Comparison of ENCODE assay signal across 1 cellular context in genomic region chr19:48835734-48836088, GRCh38.
TF ChIP-seq lines count a peak whose summit lies in the region.

No MANE protein-coding gene starts in this region.

TF ChIP-seq in GM12878, 131 proteins besides CTCF, POLR2A, EP300 and RAD21 (continues in another document):
- TF ChIP-seq SP1 (IDR thresholded peaks at IDR 0.05; ENCODE audit: low read depth, low read length) (no peak), SIN3A (IDR thresholded peaks at IDR 0.05; ENCODE audit: low read depth, low read length) (no peak; the same call in 1 of the 2 replicates), YBX1 (IDR thresholded peaks at IDR 0.05) (no peak), MXI1 (IDR thresholded peaks at IDR 0.05; ENCODE audit: low read depth, low read length) (peak; percentile 53; the same call in 1 of the 2 replicates), JUND (IDR thresholded peaks at IDR 0.05; ENCODE audit: low read depth, low read length) (no peak), SUPT20H (IDR thresholded peaks at IDR 0.05; ENCODE audit: borderline replicate concordance, control insufficient read depth, low read depth, low read length) (no peak), RCOR1 (conservative IDR thresholded peaks at IDR 0.05; ENCODE audit: low read depth, low read length) (no peak), BRCA1 (IDR thresholded peaks at IDR 0.05; ENCODE audit: low read depth, low read length) (no peak), ZNF384 (IDR thresholded peaks at IDR 0.05; ENCODE audit: borderline replicate concordance, low read depth, low read length) (0 out of 2 replicates have a peak, but pooled peaks have one; percentile 5), HCFC1 (IDR thresholded peaks at IDR 0.05; ENCODE audit: low read length) (no peak), ZNF687 (IDR thresholded peaks at IDR 0.05) (peak; percentile 87), MAX (IDR thresholded peaks at IDR 0.05; ENCODE audit: low read depth, low read length) (no peak; the same call in 1 of the 2 replicates), RAD51 (IDR thresholded peaks at IDR 0.05) (peak; percentile 97), GATAD2B (conservative IDR thresholded peaks at IDR 0.05; ENCODE audit: low read depth) (peak; percentile 52; the same call in 1 of the 2 replicates), E2F8 (IDR thresholded peaks at IDR 0.05; ENCODE audit: low read depth, partially characterized antibody) (no peak), PRDM15 (CRISPR knock-in tag; IDR thresholded peaks at IDR 0.05) (no peak), NKRF (conservative IDR thresholded peaks at IDR 0.05) (peak; percentile 63; the same call in 1 of the 2 replicates), RELB (IDR thresholded peaks at IDR 0.05; ENCODE audit: low read depth) (peak; percentile 41; the same call in 1 of the 2 replicates), SMARCA5 (IDR thresholded peaks at IDR 0.05) (peak; percentile 94; the same call in 1 of the 2 replicates), ZBTB4 (CRISPR knock-in tag; IDR thresholded peaks at IDR 0.05) (no peak), SMAD1 (IDR thresholded peaks at IDR 0.05; ENCODE audit: low read depth, partially characterized antibody) (no peak), EED (IDR thresholded peaks at IDR 0.05; ENCODE audit: low read depth) (no peak), CREM (IDR thresholded peaks at IDR 0.05; ENCODE audit: low read depth) (no peak)
- TF ChIP-seq, protein P1, sequence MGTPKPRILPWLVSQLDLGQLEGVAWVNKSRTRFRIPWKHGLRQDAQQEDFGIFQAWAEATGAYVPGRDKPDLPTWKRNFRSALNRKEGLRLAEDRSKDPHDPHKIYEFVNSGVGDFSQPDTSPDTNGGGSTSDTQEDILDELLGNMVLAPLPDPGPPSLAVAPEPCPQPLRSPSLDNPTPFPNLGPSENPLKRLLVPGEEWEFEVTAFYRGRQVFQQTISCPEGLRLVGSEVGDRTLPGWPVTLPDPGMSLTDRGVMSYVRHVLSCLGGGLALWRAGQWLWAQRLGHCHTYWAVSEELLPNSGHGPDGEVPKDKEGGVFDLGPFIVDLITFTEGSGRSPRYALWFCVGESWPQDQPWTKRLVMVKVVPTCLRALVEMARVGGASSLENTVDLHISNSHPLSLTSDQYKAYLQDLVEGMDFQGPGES (IDR thresholded peaks at IDR 0.05) = no peak
- TF ChIP-seq, protein P2, sequence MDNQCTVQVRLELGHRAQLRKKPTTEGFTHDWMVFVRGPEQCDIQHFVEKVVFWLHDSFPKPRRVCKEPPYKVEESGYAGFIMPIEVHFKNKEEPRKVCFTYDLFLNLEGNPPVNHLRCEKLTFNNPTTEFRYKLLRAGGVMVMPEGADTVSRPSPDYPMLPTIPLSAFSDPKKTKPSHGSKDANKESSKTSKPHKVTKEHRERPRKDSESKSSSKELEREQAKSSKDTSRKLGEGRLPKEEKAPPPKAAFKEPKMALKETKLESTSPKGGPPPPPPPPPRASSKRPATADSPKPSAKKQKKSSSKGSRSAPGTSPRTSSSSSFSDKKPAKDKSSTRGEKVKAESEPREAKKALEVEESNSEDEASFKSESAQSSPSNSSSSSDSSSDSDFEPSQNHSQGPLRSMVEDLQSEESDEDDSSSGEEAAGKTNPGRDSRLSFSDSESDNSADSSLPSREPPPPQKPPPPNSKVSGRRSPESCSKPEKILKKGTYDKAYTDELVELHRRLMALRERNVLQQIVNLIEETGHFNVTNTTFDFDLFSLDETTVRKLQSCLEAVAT (IDR thresholded peaks at IDR 0.05) = no peak
- TF ChIP-seq, protein P3, sequence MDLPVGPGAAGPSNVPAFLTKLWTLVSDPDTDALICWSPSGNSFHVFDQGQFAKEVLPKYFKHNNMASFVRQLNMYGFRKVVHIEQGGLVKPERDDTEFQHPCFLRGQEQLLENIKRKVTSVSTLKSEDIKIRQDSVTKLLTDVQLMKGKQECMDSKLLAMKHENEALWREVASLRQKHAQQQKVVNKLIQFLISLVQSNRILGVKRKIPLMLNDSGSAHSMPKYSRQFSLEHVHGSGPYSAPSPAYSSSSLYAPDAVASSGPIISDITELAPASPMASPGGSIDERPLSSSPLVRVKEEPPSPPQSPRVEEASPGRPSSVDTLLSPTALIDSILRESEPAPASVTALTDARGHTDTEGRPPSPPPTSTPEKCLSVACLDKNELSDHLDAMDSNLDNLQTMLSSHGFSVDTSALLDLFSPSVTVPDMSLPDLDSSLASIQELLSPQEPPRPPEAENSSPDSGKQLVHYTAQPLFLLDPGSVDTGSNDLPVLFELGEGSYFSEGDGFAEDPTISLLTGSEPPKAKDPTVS (IDR thresholded peaks at IDR 0.05; ENCODE audit: low read depth, low read length) = no peak
- TF ChIP-seq, protein P4, sequence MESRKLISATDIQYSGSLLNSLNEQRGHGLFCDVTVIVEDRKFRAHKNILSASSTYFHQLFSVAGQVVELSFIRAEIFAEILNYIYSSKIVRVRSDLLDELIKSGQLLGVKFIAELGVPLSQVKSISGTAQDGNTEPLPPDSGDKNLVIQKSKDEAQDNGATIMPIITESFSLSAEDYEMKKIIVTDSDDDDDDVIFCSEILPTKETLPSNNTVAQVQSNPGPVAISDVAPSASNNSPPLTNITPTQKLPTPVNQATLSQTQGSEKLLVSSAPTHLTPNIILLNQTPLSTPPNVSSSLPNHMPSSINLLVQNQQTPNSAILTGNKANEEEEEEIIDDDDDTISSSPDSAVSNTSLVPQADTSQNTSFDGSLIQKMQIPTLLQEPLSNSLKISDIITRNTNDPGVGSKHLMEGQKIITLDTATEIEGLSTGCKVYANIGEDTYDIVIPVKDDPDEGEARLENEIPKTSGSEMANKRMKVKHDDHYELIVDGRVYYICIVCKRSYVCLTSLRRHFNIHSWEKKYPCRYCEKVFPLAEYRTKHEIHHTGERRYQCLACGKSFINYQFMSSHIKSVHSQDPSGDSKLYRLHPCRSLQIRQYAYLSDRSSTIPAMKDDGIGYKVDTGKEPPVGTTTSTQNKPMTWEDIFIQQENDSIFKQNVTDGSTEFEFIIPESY (IDR thresholded peaks at IDR 0.05) = no peak
